In genomic region chr18:74695170-74695569, GRCh38 we compare ENCODE assay signal across 20 cellular contexts.
DNase-seq lines count a peak whose midpoint lies in the region; ATAC-seq and TF ChIP-seq lines count a peak whose summit lies in the region.
"Had no signal": no experiment of that assay in that cellular context is flagged by ENCODE, and none has a peak within 500 bp of the region (broad histone marks: within the 10 kb centered on the region; RNA-seq: fewer than 3 reads in every experiment).

No MANE protein-coding gene starts in this region.

- H3K27ac ChIP-seq in left ventricle myocardium inferior (replicated peaks) (no peak overlapping the region), heart right ventricle (no peak overlapping the region), gastrocnemius medialis (peak overlapping the region in 1 of 4 donors; percentile 60)
- H3K27ac ChIP-seq: BLaER1 had no signal

- H3K36me3 ChIP-seq in left ventricle myocardium inferior (no peaks in the 10 kb centered on the region), heart right ventricle (no peaks in the 10 kb centered on the region), gastrocnemius medialis (no peaks in the 10 kb centered on the region)
- H3K36me3 ChIP-seq: BE2C, BLaER1 had no signal

- H3K27me3 ChIP-seq in left ventricle myocardium inferior (ENCODE audit: low read depth) = no peaks in the 10 kb centered on the region
- H3K27me3 ChIP-seq in heart right ventricle = no peaks in the 10 kb centered on the region
- H3K27me3 ChIP-seq in gastrocnemius medialis = no peaks in the 10 kb centered on the region
- H3K27me3 ChIP-seq: BE2C, BLaER1 had no signal

- no peak overlapping the region for H3K4me3 ChIP-seq in left ventricle myocardium inferior
- no peak overlapping the region for H3K4me3 ChIP-seq in heart right ventricle
- H3K4me3 ChIP-seq in gastrocnemius medialis = no peak overlapping the region
- H3K4me3 ChIP-seq: BLaER1, GM12878 had no signal

- no peak for TF ChIP-seq POLR2A in gastrocnemius medialis (IDR thresholded peaks at IDR 0.05)

- intact Hi-C loops in Right ventricle myocardium superior (cut with DNase I) = no loop called here
- intact Hi-C loops in left ventricle myocardium inferior (cut with micrococcal nuclease) = no loop called here
- intact Hi-C loops in heart right ventricle (cut with DNase I) = no loop called here
- intact Hi-C loops in left ventricle myocardium superior (cut with micrococcal nuclease) = no loop called here
- intact Hi-C loops in gastrocnemius medialis (cut with DNase I; ENCODE audit: low total_unique reads) = no loop called here

- no peaks in the 10 kb centered on the region for H3K9me3 ChIP-seq in left ventricle myocardium inferior (replicated peaks)
- no peaks in the 10 kb centered on the region for H3K9me3 ChIP-seq in heart right ventricle
- H3K9me3 ChIP-seq in gastrocnemius medialis = no peaks in the 10 kb centered on the region
- H3K9me3 ChIP-seq: BE2C, BLaER1 had no signal

- 60 to 77% methylated on average over 5 of the region's 5 CpGs for WGBS in heart right ventricle, 2 donors

- no peak for DNase-seq in Right ventricle myocardium superior
- DNase-seq in left ventricle myocardium inferior = no peak
- no peak for DNase-seq in heart right ventricle
- DNase-seq in left ventricle myocardium superior = no peak
- no peak for DNase-seq in gastrocnemius medialis
- DNase-seq in EL = no peak
- DNase-seq in DMS114 treated with DMSO at 0.1 percent for 48 hours (lab: John Stamatoyannopoulos, UW; ENCODE audit: unreplicated experiment) = no peak
- DNase-seq: 8988T; ACHN; BE2C; C1 segment of cervical spinal cord; CD4-positive, alpha-beta memory T cell; CD4-positive, CD25-positive, alpha-beta regulatory T cell; CD8-positive, alpha-beta memory T cell; COR-L47; DMS 273 treated with DMSO at 0.1 percent for 48 hours; DMS79 treated with DMSO at 0.1 percent for 48 hours; GDM1 had no signal

- TF ChIP-seq CTCF in left ventricle myocardium inferior (IDR thresholded peaks at IDR 0.05; ENCODE audit: borderline replicate concordance) (no peak), heart right ventricle (IDR thresholded peaks at IDR 0.05) (no peak), gastrocnemius medialis (IDR thresholded peaks at IDR 0.05 in 4 of 5, conservative IDR thresholded peaks at IDR 0.05 in 1 of 5) (no peak)

- in situ Hi-C loops in gastrocnemius medialis (cut with MboI; ENCODE audit: low sequenced_read_pairs in 4 of 4) = no loop called here

- peaks cover 9% of the 10 kb centered on the region for H3K4me1 ChIP-seq in left ventricle myocardium inferior
- H3K4me1 ChIP-seq in heart right ventricle = peaks cover 0 to 13% (median 0%) of the 10 kb centered on the region in 9 donors
- H3K4me1 ChIP-seq in gastrocnemius medialis = peaks cover 0 to 10% of the 10 kb centered on the region in 2 donors
- H3K4me1 ChIP-seq: BE2C had no signal

- ATAC-seq in Right ventricle myocardium superior (ENCODE audit: poor library complexity) (peak; percentile 89), heart right ventricle (peak in 5 of 8 donors; percentile 67 to 86 (median 75)), left ventricle myocardium superior (peak; percentile 89), gastrocnemius medialis (peak; percentile 75 to 78)
- ATAC-seq: GM12878 had no signal
